Comparison of ENCODE assay signal across 8 cellular contexts in the genomic region with DNA sequence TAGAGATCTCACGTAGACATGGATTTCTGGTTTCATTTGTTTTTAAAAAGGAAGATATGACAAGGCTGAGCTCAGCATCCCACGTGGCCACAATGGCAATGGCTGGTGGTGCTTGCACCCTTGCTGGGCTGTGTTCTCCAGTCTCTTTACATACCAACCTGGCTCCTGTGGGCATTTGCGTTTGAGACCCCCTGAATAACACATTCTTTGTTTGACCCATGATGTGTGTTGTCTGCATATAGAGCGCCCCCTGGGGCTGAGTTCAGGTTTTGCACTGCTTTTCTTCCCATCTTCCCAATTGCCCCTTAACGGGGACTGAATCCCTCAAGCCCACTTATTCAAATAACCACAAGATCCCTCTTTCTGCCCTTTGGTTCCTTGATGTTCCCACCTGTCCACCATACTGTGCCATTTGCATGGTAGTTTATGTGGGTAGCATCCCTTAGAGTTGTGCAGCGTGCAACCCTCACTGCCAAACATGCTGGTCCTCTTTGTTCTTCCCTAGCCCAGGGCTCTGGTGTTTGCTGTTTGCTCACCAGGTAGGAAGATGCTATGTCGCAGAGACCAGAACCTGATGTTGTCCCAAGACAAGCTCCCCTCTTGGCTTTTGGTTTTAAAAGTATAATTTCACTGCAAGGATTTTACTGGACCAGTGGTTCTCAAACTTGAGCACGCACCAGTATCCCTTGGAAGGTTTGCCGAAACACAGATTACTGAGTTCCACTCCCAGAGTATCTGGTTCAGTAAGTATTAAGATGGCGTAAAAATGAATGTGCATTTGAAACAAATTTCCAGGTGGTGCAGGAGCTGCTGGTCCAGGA. TPM values are rescaled to one million over a fixed set of nuclear protein-coding genes. Genes with fewer than 3 reads are reported as not detected.
DNase-seq lines count a peak whose midpoint lies in the region; ATAC-seq, FAIRE-seq and TF ChIP-seq lines count a peak whose summit lies in the region.

No MANE protein-coding gene starts in this region.

- CTCF ChIA-PET in HEK293T (lab: Yijun Ruan, JAX) (interaction anchor here (1.4 kb wide), 1 partner anchor 297 kb away, joined by 3 read pairs; no protein-coding TSS in a partner anchor), endothelial cell of umbilical vein (lab: Charles Lee) (interaction anchor here (0.6 to 2.0 kb wide), 9 partner anchors 10 to 484 kb away, joined by 3 to 7 read pairs (median 4); a partner anchor contains a TSS)

- DNase-seq in HEK293T (ENCODE audit: extremely low spot score) (peak; percentile 48), endothelial cell of umbilical vein (ENCODE audit: low read depth, low spot score) (peak; percentile 42), small intestine (peak; percentile 13)
- DNase-seq in activated CD4-positive, CD25-positive, alpha-beta regulatory T cell treated with anti-CD3 and anti-CD28 coated beads, Interleukin-2, amount 50 U/mL, for 72 hours: peak; percentile 55

- H4K20me1 ChIP-seq in endothelial cell of umbilical vein (replicated peaks; ENCODE audit: control insufficient read depth, extremely low read depth, insufficient read depth, low read length): no peaks in the 10 kb centered on the region

- H3K27me3 ChIP-seq in endothelial cell of umbilical vein (ENCODE audit: control insufficient read depth in 2 of 2, insufficient read depth in 2 of 2, low read length in 2 of 2): no peaks in the 10 kb centered on the region
- no peaks in the 10 kb centered on the region for H3K27me3 ChIP-seq in small intestine (ENCODE audit: control insufficient read depth in 2 of 2, insufficient read depth in 2 of 2, low read length in 2 of 2)

- peak; percentile 28 for FAIRE-seq in endothelial cell of umbilical vein (lab: Jason Lieb, UNC)
- FAIRE-seq in small intestine (lab: Jason Lieb, UNC): no peak

- WGBS in small intestine, 3 donors: 54 to 61% (median 60%) methylated on average over 10 of the region's 10 CpGs

- TF ChIP-seq CTCF in C4-2B (conservative IDR thresholded peaks at IDR 0.05) (peak; percentile 80), endothelial cell of umbilical vein (IDR thresholded peaks at IDR 0.05; ENCODE audit: extremely low read depth in 1 of 2, insufficient read depth in 1 of 2, low read depth in 1 of 2, low read length in 2 of 2) (peak; percentile 66 to 69)

- no peak overlapping the region for H3K4me2 ChIP-seq in endothelial cell of umbilical vein (ENCODE audit: insufficient read depth, low read length)

- dilution Hi-C loops in endothelial cell of umbilical vein (cut with MboI; ENCODE audit: extremely low pct_ligation_motif_present, low sequenced_read_pairs): no loop called here

- H3K9me3 ChIP-seq in endothelial cell of umbilical vein (replicated peaks; ENCODE audit: control insufficient read depth, insufficient read depth, low read length) (no peaks in the 10 kb centered on the region), small intestine (ENCODE audit: control insufficient read depth, low read depth) (no peaks in the 10 kb centered on the region)

- no peak overlapping the region for H3K9ac ChIP-seq in endothelial cell of umbilical vein (replicated peaks; ENCODE audit: extremely low read depth, insufficient read depth, low read length)

- no peak overlapping the region for H2AFZ ChIP-seq in endothelial cell of umbilical vein (ENCODE audit: low read depth, low read length)

- H3K27ac ChIP-seq in C4-2B (no peak overlapping the region), endothelial cell of umbilical vein (ENCODE audit: insufficient read depth, low read depth, low read length) (no peak overlapping the region), small intestine (ENCODE audit: low read depth in 1 of 2, low read length in 1 of 2) (no peak overlapping the region)

- H3K9me1 ChIP-seq in endothelial cell of umbilical vein (replicated peaks; ENCODE audit: control insufficient read depth, extremely low read depth, insufficient read depth, low read length): no peaks in the 10 kb centered on the region

- H3K4me3 ChIP-seq in endothelial cell of umbilical vein (replicated peaks in 1 of 3; ENCODE audit: insufficient read depth in 1 of 3, low read depth in 1 of 3, low read length in 3 of 3) (no peak overlapping the region), small intestine (ENCODE audit: low read depth in 1 of 2, low read length in 2 of 2) (no peak overlapping the region)

- POLR2A ChIA-PET in HEK293T (lab: Yijun Ruan, JAX) (no interaction called here), endothelial cell of umbilical vein (lab: Charles Lee) (no interaction called here)

- no peaks in the 10 kb centered on the region for H3K79me2 ChIP-seq in endothelial cell of umbilical vein (ENCODE audit: control insufficient read depth, insufficient read depth, low read length)

- TF ChIP-seq POLR2A in endothelial cell of umbilical vein (IDR thresholded peaks at IDR 0.05; ENCODE audit: low read depth, low read length): no peak

- ATAC-seq in GM21737 (IDR thresholded peaks at IDR 0.05; ENCODE audit: unreplicated experiment): no peak
- no peak for ATAC-seq in GM19328 (IDR thresholded peaks at IDR 0.05; ENCODE audit: unreplicated experiment)
- no peak for ATAC-seq in HG03469 (IDR thresholded peaks at IDR 0.05; ENCODE audit: unreplicated experiment)

- intact Hi-C loops in endothelial cell of umbilical vein (cut with micrococcal nuclease): loop anchor here (1.0 to 10.0 kb wide), 4 partner anchors 139 to 1745 kb away; a partner anchor contains a TSS

- no peaks in the 10 kb centered on the region for H3K36me3 ChIP-seq in endothelial cell of umbilical vein (ENCODE audit: control insufficient read depth in 2 of 2, extremely low read depth in 1 of 2, insufficient read depth in 2 of 2, low read length in 2 of 2)
- H3K36me3 ChIP-seq in small intestine (ENCODE audit: control insufficient read depth in 2 of 2, insufficient read depth in 2 of 2, low read length in 2 of 2): no peaks in the 10 kb centered on the region

- H3K4me1 ChIP-seq in endothelial cell of umbilical vein (ENCODE audit: control insufficient read depth, extremely low read depth, insufficient read depth, low read length): no peaks in the 10 kb centered on the region
- H3K4me1 ChIP-seq in small intestine (ENCODE audit: control insufficient read depth in 2 of 2, insufficient read depth in 1 of 2, low read depth in 1 of 2, low read length in 1 of 2): no peaks in the 10 kb centered on the region

- no TSS peak for BruUV-seq in endothelial cell of umbilical vein (replicated peaks; lab: Mats Ljungman, UMichigan)

TF ChIP-seq in HEK293T, 16 proteins besides CTCF, POLR2A, EP300 and RAD21:
- no peak for TF ChIP-seq NFRKB (IDR thresholded peaks at IDR 0.05)
- no peak for TF ChIP-seq FOXA1 (IDR thresholded peaks at IDR 0.05)
- TF ChIP-seq LEF1 (IDR thresholded peaks at IDR 0.05; ENCODE audit: borderline replicate concordance): no peak
- no peak for TF ChIP-seq FOXK2 (IDR thresholded peaks at IDR 0.05)
- TF ChIP-seq SUZ12 (IDR thresholded peaks at IDR 0.05): no peak
- no peak for TF ChIP-seq ZNF384 (IDR thresholded peaks at IDR 0.05)
- TF ChIP-seq L3MBTL2 (conservative IDR thresholded peaks at IDR 0.05): no peak
- no peak for TF ChIP-seq ELF4 (IDR thresholded peaks at IDR 0.05)
- no peak for TF ChIP-seq TARDBP (IDR thresholded peaks at IDR 0.05)

TF ChIP-seq in endothelial cell of umbilical vein, 7 proteins besides CTCF, POLR2A, EP300 and RAD21:
- TF ChIP-seq, protein P1, sequence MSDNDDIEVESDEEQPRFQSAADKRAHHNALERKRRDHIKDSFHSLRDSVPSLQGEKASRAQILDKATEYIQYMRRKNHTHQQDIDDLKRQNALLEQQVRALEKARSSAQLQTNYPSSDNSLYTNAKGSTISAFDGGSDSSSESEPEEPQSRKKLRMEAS (IDR thresholded peaks at IDR 0.05; ENCODE audit: insufficient read depth, insufficient read length): no peak
- no peak for TF ChIP-seq POLR2AphosphoS5 (IDR thresholded peaks at IDR 0.05; ENCODE audit: insufficient read depth, low read depth, low read length)
- no peak for TF ChIP-seq FOS (IDR thresholded peaks at IDR 0.05; ENCODE audit: borderline replicate concordance, insufficient read depth, low read length)
- no peak for TF ChIP-seq MYC (IDR thresholded peaks at IDR 0.05; ENCODE audit: low read depth, low read length)
- no peak for TF ChIP-seq GATA2 (IDR thresholded peaks at IDR 0.05; ENCODE audit: insufficient read depth, insufficient read length, low read depth, low read length)
- TF ChIP-seq JUN (IDR thresholded peaks at IDR 0.05; ENCODE audit: borderline replicate concordance, insufficient read depth, insufficient read length, low read depth): no peak
- no peak for TF ChIP-seq EZH2 (IDR thresholded peaks at IDR 0.05; ENCODE audit: borderline replicate concordance, low read depth, low read length, severe bottlenecking)

RNA-seq across cellular contexts. Expression of a gene that starts 38.5 kb away (rescaled TPM):
- 0.32 TPM in 1 of 2 replicates, not detected in the other for total RNA-seq in endothelial cell of umbilical vein
- polyA plus RNA-seq in endothelial cell of umbilical vein: not detected in 2 replicates
- polyA plus RNA-seq in endothelial cell of umbilical vein (2011; cell fraction: cytosol; rRNA removed): under 0.01 and 0.01 TPM in 2 replicates
- polyA plus RNA-seq in endothelial cell of umbilical vein (2011; cell fraction: nucleus; rRNA removed): 0.01 TPM in 1 of 2 replicates, not detected in the other
- 0.04 TPM in 1 of 2 replicates, not detected in the other for polyA plus RNA-seq in endothelial cell of umbilical vein (2012)
- polyA minus RNA-seq in endothelial cell of umbilical vein: not detected in 2 replicates
- polyA minus RNA-seq in endothelial cell of umbilical vein (2011; cell fraction: cytosol; rRNA and poly(A)+ RNA removed): not detected
- not detected in 2 replicates for polyA minus RNA-seq in endothelial cell of umbilical vein (2011; cell fraction: nucleus; rRNA and poly(A)+ RNA removed)
- polyA plus RNA-seq in small intestine: 1 to 10 TPM in 1 of 3 donors, under 1 TPM in 2; 0.22 to 2.9 (median 0.27) TPM
